18 cellular contexts compared by ENCODE assay signal in the genomic region with DNA sequence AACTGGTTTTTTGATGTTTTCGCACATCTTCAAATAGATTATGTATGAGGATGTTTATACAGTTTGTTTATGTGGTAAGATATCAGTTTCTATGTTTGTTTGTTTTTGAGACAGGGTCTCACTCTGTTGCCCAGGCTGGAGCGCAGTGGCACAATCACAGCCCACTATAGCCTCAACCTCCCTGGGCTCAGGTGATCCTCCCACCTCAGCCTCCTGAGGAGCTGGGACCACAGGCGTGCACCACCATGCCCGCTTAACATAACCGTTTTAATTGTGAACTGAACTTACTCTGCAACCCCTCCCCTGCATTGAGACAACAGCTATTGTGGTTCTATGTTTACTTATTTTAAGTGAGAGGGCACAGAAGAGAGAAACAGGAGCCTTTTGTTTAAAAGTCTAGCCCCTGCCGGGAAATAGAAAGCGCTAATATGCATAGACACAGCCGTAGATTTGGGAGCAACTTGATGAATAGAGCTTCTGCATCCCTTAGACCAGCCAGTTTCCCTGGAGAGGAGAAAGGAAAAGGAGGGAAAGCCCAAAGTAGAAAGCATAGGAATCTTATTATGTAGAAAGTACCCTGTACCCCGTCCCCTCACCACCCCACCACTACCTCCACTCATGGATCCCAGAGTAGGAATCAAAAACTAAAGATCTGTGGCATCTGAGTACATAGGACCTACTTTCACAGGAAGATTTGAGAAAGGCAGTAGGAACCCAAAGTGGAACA.
"Had no signal": no experiment of that assay in that cellular context is flagged by ENCODE, and none has a peak within 500 bp of the region (broad histone marks: within the 10 kb centered on the region; RNA-seq: fewer than 3 reads in every experiment).

No MANE protein-coding gene starts in this region.

- H3K9me3 Mint-ChIP-seq: activated CD4-positive, alpha-beta T cell treated with anti-CD3 and anti-CD28 coated beads, Interleukin-2, amount 10 ng/mL, durations not matched to agents 7 days and 5 days; activated naive CD8-positive, alpha-beta T cell treated with anti-CD3 and anti-CD28 coated beads, Interleukin-2, amount 10 ng/mL, durations not matched to agents 7 days and 5 days; activated T-cell treated with anti-CD3 and anti-CD28 coated beads, Interleukin-2, amount 50 U/mL, for 24 hours; activated T-helper 2 cell treated with anti-CD3 and anti-CD28 coated beads, Interferon-gamma antibody, Interleukin-2, Interleukin-4, amounts not matched to agents 10 μg/mL and 5 μg/mL and 100 μg/mL, durations not matched to agents 14 hours and 24 hours and 36 hours; natural killer cell treated with Interleukin-12 subunit alpha and Interleukin-12 subunit beta and Interleukin-15 and Interleukin-18, amount 100 ng/mL, for 72 hours had no signal

- DNase-seq: activated CD4-positive, alpha-beta T cell treated with anti-CD3 and anti-CD28 coated beads, Interleukin-2, amount 10 ng/mL, durations not matched to agents 7 days and 5 days; activated CD8-positive, alpha-beta T cell treated with anti-CD3 and anti-CD28 coated beads, Interleukin-2, amount 10 ng/mL, durations not matched to agents 7 days and 5 days; activated naive CD4-positive, alpha-beta T cell treated with Interleukin-2 at 50 U/mL for 16 hours; activated naive CD8-positive, alpha-beta T cell treated with anti-CD3 and anti-CD28 coated beads, Interleukin-2, amount 10 ng/mL, durations not matched to agents 7 days and 5 days; activated T-cell treated with anti-CD3 and anti-CD28 coated beads, Interleukin-2, amount 50 U/mL, for 24 hours; body of pancreas; left cardiac atrium; stimulated activated CD4-positive, alpha-beta T cell treated with anti-CD3 and anti-CD28 coated beads, Interleukin-12 subunit alpha, Interleukin-12 subunit beta, amount 100 ng/mL, for 4 hours; stimulated activated CD4-positive, alpha-beta T cell treated with anti-CD3 and anti-CD28 coated beads, Interleukin-2, amount 100 ng/mL, for 24 hours; stimulated activated naive CD4-positive, alpha-beta T cell treated with Interleukin-2 at 50 U/mL for 16 hours; T-helper 1 cell; T-helper 9 cell; transverse colon; uterus had no signal

- H3K27ac Mint-ChIP-seq: activated CD4-positive, alpha-beta T cell treated with anti-CD3 and anti-CD28 coated beads, Interleukin-2, amount 10 ng/mL, durations not matched to agents 7 days and 5 days; activated CD8-positive, alpha-beta T cell treated with anti-CD3 and anti-CD28 coated beads, Interleukin-2, amount 10 ng/mL, durations not matched to agents 7 days and 5 days; activated naive CD8-positive, alpha-beta T cell treated with anti-CD3 and anti-CD28 coated beads, Interleukin-2, amount 10 ng/mL, durations not matched to agents 7 days and 5 days; activated T-cell treated with anti-CD3 and anti-CD28 coated beads, Interleukin-2, amount 50 U/mL, for 24 hours; activated T-helper 2 cell treated with anti-CD3 and anti-CD28 coated beads, Interferon-gamma antibody, Interleukin-2, Interleukin-4, amounts not matched to agents 10 μg/mL and 5 μg/mL and 100 μg/mL, durations not matched to agents 14 hours and 24 hours and 36 hours; natural killer cell treated with Interleukin-12 subunit alpha and Interleukin-12 subunit beta and Interleukin-15 and Interleukin-18, amount 100 ng/mL, for 72 hours had no signal

- H3K4me1 Mint-ChIP-seq: activated CD4-positive, alpha-beta T cell treated with anti-CD3 and anti-CD28 coated beads, Interleukin-2, amount 10 ng/mL, durations not matched to agents 7 days and 5 days; activated naive CD8-positive, alpha-beta T cell treated with anti-CD3 and anti-CD28 coated beads, Interleukin-2, amount 10 ng/mL, durations not matched to agents 7 days and 5 days had no signal

- H3K36me3 Mint-ChIP-seq: activated naive CD8-positive, alpha-beta T cell treated with anti-CD3 and anti-CD28 coated beads, Interleukin-2, amount 10 ng/mL, durations not matched to agents 7 days and 5 days; natural killer cell treated with Interleukin-12 subunit alpha and Interleukin-12 subunit beta and Interleukin-15 and Interleukin-18, amount 100 ng/mL, for 72 hours had no signal

- H3K27me3 ChIP-seq: body of pancreas, neutrophil, transverse colon, uterus had no signal

- ATAC-seq: activated CD8-positive, alpha-beta T cell treated with anti-CD3 and anti-CD28 coated beads, Interleukin-2, amount 10 ng/mL, durations not matched to agents 7 days and 5 days; body of pancreas; esophagus mucosa; left cardiac atrium; natural killer cell treated with Interleukin-12 subunit alpha and Interleukin-12 subunit beta and Interleukin-15 and Interleukin-18, amount 100 ng/mL, for 72 hours had no signal

- H3K36me3 ChIP-seq: neutrophil, transverse colon, uterus had no signal

- H3K4me3 ChIP-seq: body of pancreas, transverse colon, uterus had no signal

- H3K4me3 Mint-ChIP-seq: activated CD4-positive, alpha-beta T cell treated with anti-CD3 and anti-CD28 coated beads, Interleukin-2, amount 10 ng/mL, durations not matched to agents 7 days and 5 days; activated CD8-positive, alpha-beta T cell treated with anti-CD3 and anti-CD28 coated beads, Interleukin-2, amount 10 ng/mL, durations not matched to agents 7 days and 5 days; activated naive CD8-positive, alpha-beta T cell treated with anti-CD3 and anti-CD28 coated beads, Interleukin-2, amount 10 ng/mL, durations not matched to agents 7 days and 5 days; activated T-cell treated with anti-CD3 and anti-CD28 coated beads, Interleukin-2, amount 50 U/mL, for 24 hours; natural killer cell treated with Interleukin-12 subunit alpha and Interleukin-12 subunit beta and Interleukin-15 and Interleukin-18, amount 100 ng/mL, for 72 hours had no signal

- H3K27me3 Mint-ChIP-seq: activated CD4-positive, alpha-beta T cell treated with anti-CD3 and anti-CD28 coated beads, Interleukin-2, amount 10 ng/mL, durations not matched to agents 7 days and 5 days; activated naive CD8-positive, alpha-beta T cell treated with anti-CD3 and anti-CD28 coated beads, Interleukin-2, amount 10 ng/mL, durations not matched to agents 7 days and 5 days; activated T-cell treated with anti-CD3 and anti-CD28 coated beads, Interleukin-2, amount 50 U/mL, for 24 hours; natural killer cell treated with Interleukin-12 subunit alpha and Interleukin-12 subunit beta and Interleukin-15 and Interleukin-18, amount 100 ng/mL, for 72 hours had no signal
